Comparison of ENCODE assay signal across 15 cellular contexts in genomic region chr21:41164981-41165650, GRCh38. TPM values are rescaled to one million over a fixed set of nuclear protein-coding genes. Genes with fewer than 3 reads are reported as not detected.
DNase-seq lines count a peak whose midpoint lies in the region; ATAC-seq and TF ChIP-seq lines count a peak whose summit lies in the region.
"Had no signal": no experiment of that assay in that cellular context is flagged by ENCODE, and none has a peak within 500 bp of the region (broad histone marks: within the 10 kb centered on the region; RNA-seq: fewer than 3 reads in every experiment).

No MANE protein-coding gene starts in this region.

- H2AFZ ChIP-seq in osteoblast (ENCODE audit: low read length): no peak overlapping the region

- DNase-seq in Calu3: peak; percentile 36
- DNase-seq in NCI-H2196 treated with DMSO at 0.1 percent for 48 hours (lab: John Stamatoyannopoulos, UW; ENCODE audit: unreplicated experiment): peak; percentile 68
- peak; percentile 95 for DNase-seq in epithelial cell of esophagus (ENCODE audit: low read depth)
- DNase-seq in osteoblast (ENCODE audit: insufficient read length, low spot score, missing footprints): peak; percentile 84
- no peak for DNase-seq in T1000 (lab: John Stamatoyannopoulos, UW)
- DNase-seq in cerebellum (ENCODE audit: low spot score): no peak
- DNase-seq in occipital lobe (lab: John Stamatoyannopoulos, UW): no peak
- DNase-seq: activated CD4-positive, alpha-beta memory T cell treated with anti-CD3 and anti-CD28 coated beads for 36 hours; CD8-positive, alpha-beta memory T cell; NCI-H1694; stimulated activated CD8-positive, alpha-beta memory T cell treated with anti-CD3 and anti-CD28 coated beads, Interleukin-4, amount 100 ng/mL, for 48 hours had no signal

- H3K27me3 Mint-ChIP-seq in Calu3 (ENCODE audit: unreplicated experiment): no peaks in the 10 kb centered on the region

- peaks cover 5% of the 10 kb centered on the region for H3K79me2 ChIP-seq in osteoblast (ENCODE audit: insufficient read depth, low read length)

- ATAC-seq in HG03432 (IDR thresholded peaks at IDR 0.05; ENCODE audit: unreplicated experiment): no peak
- ATAC-seq: right lobe of liver had no signal

- no TSS peak for BruUV-seq in Calu3 (replicated peaks; lab: Mats Ljungman, UMichigan)

- peaks cover 19% of the 10 kb centered on the region for H3K36me3 Mint-ChIP-seq in Calu3 (ENCODE audit: insufficient read depth, unreplicated experiment)
- H3K36me3 Mint-ChIP-seq: activated CD4-positive, alpha-beta memory T cell treated with anti-CD3 and anti-CD28 coated beads for 36 hours; CD8-positive, alpha-beta memory T cell had no signal

- intact Hi-C loops in Calu3 (cut with micrococcal nuclease; ENCODE audit: unreplicated experiment): no loop called here

- H3K4me2 ChIP-seq in osteoblast (ENCODE audit: insufficient read depth, low read length): no peak overlapping the region

- CTCF ChIA-PET in Calu3 (lab: Charles Lee): interaction anchor here (0.6 kb wide), 1 partner anchor 644 kb away, joined by 4 read pairs; no protein-coding TSS in a partner anchor

- no peak overlapping the region for H3K27ac ChIP-seq in osteoblast (ENCODE audit: low read depth, low read length)
- H3K27ac ChIP-seq: right lobe of liver, SK-N-MC had no signal

- H3K9me3 Mint-ChIP-seq in Calu3 (ENCODE audit: low read depth, unreplicated experiment): no peaks in the 10 kb centered on the region
- H3K9me3 Mint-ChIP-seq: activated CD4-positive, alpha-beta memory T cell treated with anti-CD3 and anti-CD28 coated beads for 36 hours had no signal

- H3K9me3 ChIP-seq in osteoblast (ENCODE audit: low read depth, low read length): no peaks in the 10 kb centered on the region
- H3K9me3 ChIP-seq: right lobe of liver had no signal

- TF ChIP-seq CTCF in Calu3 (IDR thresholded peaks at IDR 0.05; ENCODE audit: unreplicated experiment) (no peak), epithelial cell of esophagus (IDR thresholded peaks at IDR 0.05; ENCODE audit: insufficient read depth, low read depth, low read length, missing control alignments) (no peak), osteoblast (IDR thresholded peaks at IDR 0.05; ENCODE audit: extremely low read depth, low read depth, low read length) (no peak)

- no peak overlapping the region for H3K27ac Mint-ChIP-seq in Calu3 (ENCODE audit: unreplicated experiment)
- H3K27ac Mint-ChIP-seq: activated CD4-positive, alpha-beta memory T cell treated with anti-CD3 and anti-CD28 coated beads for 36 hours; CD8-positive, alpha-beta memory T cell had no signal

- H3K4me1 Mint-ChIP-seq in Calu3 (ENCODE audit: low read depth, unreplicated experiment): peaks cover 13% of the 10 kb centered on the region

- peaks cover 16% of the 10 kb centered on the region for H3K4me1 ChIP-seq in osteoblast (ENCODE audit: insufficient read depth, low read length)
- H3K4me1 ChIP-seq: right lobe of liver had no signal

- H3K4me3 Mint-ChIP-seq in Calu3 (ENCODE audit: low read depth, unreplicated experiment): peak overlapping the region; percentile 3
- H3K4me3 Mint-ChIP-seq: activated CD4-positive, alpha-beta memory T cell treated with anti-CD3 and anti-CD28 coated beads for 36 hours had no signal

- peaks cover 5% of the 10 kb centered on the region for H4K20me1 ChIP-seq in osteoblast (ENCODE audit: insufficient read depth, low read length)

- no peaks in the 10 kb centered on the region for H3K36me3 ChIP-seq in osteoblast (ENCODE audit: insufficient read depth, low read length)
- H3K36me3 ChIP-seq: right lobe of liver had no signal

- H3K27me3 ChIP-seq in osteoblast (ENCODE audit: insufficient read depth, low read length): no peaks in the 10 kb centered on the region
- H3K27me3 ChIP-seq: right lobe of liver had no signal

- H3K4me3 ChIP-seq in epithelial cell of esophagus (ENCODE audit: low read length): no peak overlapping the region
- H3K4me3 ChIP-seq in osteoblast (ENCODE audit: insufficient read depth, low read length): no peak overlapping the region
- H3K4me3 ChIP-seq: lung, right lobe of liver, SK-N-MC had no signal

RNA-seq across cellular contexts. Expression of gene BACE2, which starts 2.8 kb away (rescaled TPM):
- total RNA-seq in Calu3 (2022) (52.3 and 59.0 TPM in 2 replicates), osteoblast (85.2 and 85.8 TPM in 2 replicates), cerebellum (6.0 TPM), occipital lobe (8.6 TPM)

Comparison
In these comparisons a context has a peak if more than half of its experiments do, and no peak if none do; other contexts are left out.
1. DNase-seq: peak in Calu3 (single experiment), NCI-H2196 treated with DMSO at 0.1 percent for 48 hours (single experiment), epithelial cell of esophagus (single experiment) and osteoblast (single experiment); none in T1000 (single experiment), cerebellum (single experiment) and occipital lobe (single experiment).